Comparison of ENCODE assay signal across 12 cellular contexts in genomic region chr1:114718661-114719423, GRCh38. TPM values are rescaled to one million over a fixed set of nuclear protein-coding genes. Genes with fewer than 3 reads are reported as not detected.
DNase-seq lines count a peak whose midpoint lies in the region; ATAC-seq and TF ChIP-seq lines count a peak whose summit lies in the region.
"Had no signal": no experiment of that assay in that cellular context is flagged by ENCODE, and none has a peak within 500 bp of the region (broad histone marks: within the 10 kb centered on the region; RNA-seq: fewer than 3 reads in every experiment).

No MANE protein-coding gene starts in this region.

- TF ChIP-seq CTCF in AG04449 (IDR thresholded peaks at IDR 0.05; ENCODE audit: insufficient read depth, low read length, missing control alignments) (no peak), mesothelial cell of epicardium (IDR thresholded peaks at IDR 0.05; ENCODE audit: unreplicated experiment) (no peak)

- peaks cover 18% of the 10 kb centered on the region for H3K4me1 Mint-ChIP-seq in mesothelial cell of epicardium

- POLR2A ChIA-PET in AG04449 (lab: Yijun Ruan, JAX): no interaction called here

- DNase-seq in AG04449 (ENCODE audit: low read depth, low spot score): peak; percentile 28
- DNase-seq in HS-5 (ENCODE audit: low read depth): peak; percentile 15
- peak; percentile 40 for DNase-seq in amniotic epithelial cell (ENCODE audit: low read depth)
- no peak for DNase-seq in mesothelial cell of epicardium (ENCODE audit: low spot score in 2 of 2, unreplicated experiment in 2 of 2)
- DNase-seq in GDM1 (lab: John Stamatoyannopoulos, UW): no peak
- no peak for DNase-seq in NCI-H510A treated with DMSO at 0.1 percent for 48 hours (lab: John Stamatoyannopoulos, UW)
- DNase-seq: Right ventricle myocardium superior had no signal

- H3K4me3 ChIP-seq in AG04449 (ENCODE audit: low read depth, low read length): no peak overlapping the region

- ATAC-seq in HG02870 (IDR thresholded peaks at IDR 0.05; ENCODE audit: unreplicated experiment) (no peak), GM21723 (IDR thresholded peaks at IDR 0.05; ENCODE audit: unreplicated experiment) (no peak)
- ATAC-seq: HCT116 had no signal

- H3K27ac Mint-ChIP-seq in mesothelial cell of epicardium: peak overlapping the region; percentile 23

- H3K4me3 Mint-ChIP-seq in mesothelial cell of epicardium: no peak overlapping the region

- peaks cover 31% of the 10 kb centered on the region for H3K36me3 Mint-ChIP-seq in mesothelial cell of epicardium

- no peaks in the 10 kb centered on the region for H3K9me3 Mint-ChIP-seq in mesothelial cell of epicardium

- no peaks in the 10 kb centered on the region for H3K27me3 Mint-ChIP-seq in mesothelial cell of epicardium (ENCODE audit: low read depth)

- CTCF ChIA-PET in AG04449 (lab: Yijun Ruan, JAX): interaction anchor here (1.5 kb wide), 1 partner anchor 12 kb away, joined by 4 read pairs; no protein-coding TSS in a partner anchor

RNA-seq across cellular contexts. Expression of gene NRAS, which starts 2.3 kb away (rescaled TPM):
- 39.8 to 40.0 TPM (median 39.8 TPM) in 3 replicates for total RNA-seq in mesothelial cell of epicardium

RNA-seq across cellular contexts. Expression of gene AMPD1, which starts 23.5 kb away (rescaled TPM):
- total RNA-seq in mesothelial cell of epicardium: not detected in 3 replicates
- total RNA-seq: dermis microvascular lymphatic vessel endothelial cell, kidney epithelial cell, Right ventricle myocardium superior had no signal

RNA-seq across cellular contexts. Expression of gene CSDE1, which starts 38.9 kb away (rescaled TPM):
- 524 to 556 TPM (median 530 TPM) in 3 replicates for total RNA-seq in mesothelial cell of epicardium

RNA-seq across cellular contexts. Expression of gene DENND2C, which starts 49.0 kb away (rescaled TPM):
- 2.2 to 2.4 TPM (median 2.3 TPM) in 3 replicates for total RNA-seq in mesothelial cell of epicardium

Comparison
In these comparisons a context has a peak if more than half of its experiments do, and no peak if none do; other contexts are left out.
1. DNase-seq: peak in AG04449 (single experiment), HS-5 (single experiment) and amniotic epithelial cell (single experiment); none in mesothelial cell of epicardium (0 of 2), GDM1 (single experiment) and NCI-H510A treated with DMSO at 0.1 percent for 48 hours (single experiment).